In genomic region chr14:54278665-54279295, GRCh38 we compare ENCODE assay signal across 24 cellular contexts.
DNase-seq lines count a peak whose midpoint lies in the region; ATAC-seq, FAIRE-seq and TF ChIP-seq lines count a peak whose summit lies in the region.
"Had no signal": no experiment of that assay in that cellular context is flagged by ENCODE, and none has a peak within 500 bp of the region (broad histone marks: within the 10 kb centered on the region; RNA-seq: fewer than 3 reads in every experiment).

No MANE protein-coding gene starts in this region.

- WGBS in HepG2 (ENCODE audit: low lambda C conversion rate), result 55% methylated on average over 7 of the region's 7 CpGs
- 61% methylated on average over 4 of the region's 7 CpGs for WGBS in right lobe of liver (ENCODE audit: insufficient coverage, low coverage, low lambda C conversion rate, missing lambda C conversion rate)

- TF ChIP-seq CTCF in HepG2 (CRISPR knock-in tag; IDR thresholded peaks at IDR 0.05), result no peak
- no peak for TF ChIP-seq CTCF in right lobe of liver (IDR thresholded peaks at IDR 0.05)
- no peak for TF ChIP-seq CTCF in PC-3 (conservative IDR thresholded peaks at IDR 0.05; ENCODE audit: low read depth, low read length)
- TF ChIP-seq CTCF in keratinocyte (optimal IDR thresholded peaks at IDR 0.05 in 1 of 3, IDR thresholded peaks at IDR 0.05 in 1 of 3, conservative IDR thresholded peaks at IDR 0.05 in 1 of 3; ENCODE audit: extremely low read depth in 1 of 3, insufficient read depth in 2 of 3, low read length in 3 of 3), result no peak

- DNase-seq in HepG2 (ENCODE audit: low spot score), result no peak
- no peak for DNase-seq in right lobe of liver
- no peak for DNase-seq in PC-3
- no peak for DNase-seq in keratinocyte (ENCODE audit: low read depth, low spot score)
- DNase-seq in left ventricle myocardium superior, result no peak
- no peak for DNase-seq in epidermal melanocyte (ENCODE audit: insufficient read length, low spot score)
- DNase-seq: 8988T; ACHN; CD4-positive, CD25-positive, alpha-beta regulatory T cell; DMS153; Kasumi-1; NCI-H1048; NCI-H1417 treated with DMSO at 0.1 percent for 48 hours; NCI-H2227 treated with DMSO at 0.1 percent for 48 hours; NCI-H526 treated with DMSO at 0.1 percent for 48 hours; Peyer's patch; SIG-M5 had no signal

- TF ChIP-seq RAD21 in HepG2 (CRISPR knock-in tag; IDR thresholded peaks at IDR 0.05), result no peak

- H2AFZ ChIP-seq in HepG2 (ENCODE audit: low read length) (no peak overlapping the region), PC-3 (ENCODE audit: low read length) (0 out of 2 replicates have a peak overlapping the region, but pooled peaks have one; percentile 1), keratinocyte (ENCODE audit: control insufficient read depth, low read length) (no peak overlapping the region)

- TF ChIP-seq EP300 in HepG2 (IDR thresholded peaks at IDR 0.05; ENCODE audit: low read depth in 2 of 2, low read length in 2 of 2) (no peak), HepG2 (CRISPR knock-in tag; IDR thresholded peaks at IDR 0.05; ENCODE audit: borderline replicate concordance) (no peak)

- no peaks in the 10 kb centered on the region for H3K9me3 ChIP-seq in HepG2 (ENCODE audit: low read length)
- H3K9me3 ChIP-seq in right lobe of liver, result no peaks in the 10 kb centered on the region
- no peaks in the 10 kb centered on the region for H3K9me3 ChIP-seq in PC-3 (ENCODE audit: low read length)
- no peaks in the 10 kb centered on the region for H3K9me3 ChIP-seq in keratinocyte (ENCODE audit: control insufficient read depth, low read depth, low read length)
- H3K9me3 ChIP-seq: BE2C, Peyer's patch had no signal

- H3K27ac ChIP-seq in HepG2 (ENCODE audit: extremely low read length, insufficient read depth, low read length) (no peak overlapping the region), right lobe of liver (no peak overlapping the region), PC-3 (ENCODE audit: low read length) (no peak overlapping the region), keratinocyte (ENCODE audit: control insufficient read depth, insufficient read depth, low read length) (no peak overlapping the region)
- H3K27ac ChIP-seq: Peyer's patch, SK-N-MC had no signal

- H3K36me3 ChIP-seq in HepG2 (replicated peaks in 1 of 2; ENCODE audit: control insufficient read depth in 1 of 2, insufficient read depth in 2 of 2, low read length in 2 of 2) (no peaks in the 10 kb centered on the region), right lobe of liver (no peaks in the 10 kb centered on the region), PC-3 (ENCODE audit: low read depth, low read length) (no peaks in the 10 kb centered on the region), keratinocyte (ENCODE audit: control insufficient read depth in 2 of 2, extremely low read depth in 1 of 2, insufficient read depth in 2 of 2, low read length in 2 of 2) (no peaks in the 10 kb centered on the region)
- H3K36me3 ChIP-seq: BE2C, Peyer's patch had no signal

- FAIRE-seq in HepG2 (lab: Jason Lieb, UNC) (no peak), keratinocyte (lab: Jason Lieb, UNC) (peak; percentile 9)
- FAIRE-seq: GM12892, GM19239, K562 had no signal

- dilution Hi-C loops in keratinocyte (cut with MboI; ENCODE audit: extremely low pct_ligation_motif_present, low sequenced_read_pairs), result no loop called here

- H3K4me1 ChIP-seq in HepG2 (ENCODE audit: insufficient read depth, low read length) (peaks cover 20% of the 10 kb centered on the region), right lobe of liver (no peaks in the 10 kb centered on the region), PC-3 (ENCODE audit: insufficient read depth, low read length) (no peaks in the 10 kb centered on the region), keratinocyte (ENCODE audit: control insufficient read depth, extremely low read depth, insufficient read depth, low read length) (no peaks in the 10 kb centered on the region)
- H3K4me1 ChIP-seq: Peyer's patch had no signal

- in situ Hi-C loops in HepG2 (cut with HindIII; ENCODE audit: extremely low pct_ligation_motif_present, low pct_unique_long_range_greater_than_20kb), result no loop called here

- H3K27me3 ChIP-seq in HepG2 (ENCODE audit: control insufficient read depth in 1 of 2, insufficient read depth in 2 of 2, low read length in 2 of 2) (no peaks in the 10 kb centered on the region), right lobe of liver (no peaks in the 10 kb centered on the region), PC-3 (ENCODE audit: low read length) (no peaks in the 10 kb centered on the region), keratinocyte (ENCODE audit: control insufficient read depth, extremely low read depth, insufficient read depth, low read length) (no peaks in the 10 kb centered on the region)
- H3K27me3 ChIP-seq: BE2C, Peyer's patch had no signal

- CTCF ChIA-PET in HepG2 (lab: Yijun Ruan, JAX; ENCODE audit: low intra/inter-chr PET ratio, low total read pairs), result no interaction called here
- CTCF ChIA-PET in PC-3 (lab: Charles Lee), result interaction anchor here (0.8 kb wide), 1 partner anchor 50 kb away, joined by 3 read pairs; no protein-coding TSS in a partner anchor

- H3K4me3 ChIP-seq in HepG2 (replicated peaks in 1 of 3; ENCODE audit: insufficient read depth in 1 of 3, low read depth in 2 of 3, low read length in 3 of 3), result no peak overlapping the region
- no peak overlapping the region for H3K4me3 ChIP-seq in right lobe of liver
- no peak overlapping the region for H3K4me3 ChIP-seq in PC-3 (ENCODE audit: low read length)
- H3K4me3 ChIP-seq in keratinocyte (ENCODE audit: control insufficient read depth in 2 of 3, extremely low read depth in 1 of 3, insufficient read depth in 2 of 3, low read depth in 1 of 3, low read length in 3 of 3), result no peak overlapping the region
- H3K4me3 ChIP-seq: K562, Peyer's patch, SK-N-MC had no signal

- H3K9me2 ChIP-seq in PC-3 (replicated peaks; ENCODE audit: low read length), result no peaks in the 10 kb centered on the region

- H4K20me1 ChIP-seq in HepG2 (ENCODE audit: insufficient read depth, low read length), result no peaks in the 10 kb centered on the region
- H4K20me1 ChIP-seq in PC-3 (ENCODE audit: low read length), result no peaks in the 10 kb centered on the region
- H4K20me1 ChIP-seq in keratinocyte (ENCODE audit: control insufficient read depth, extremely low read depth, insufficient read depth, low read length), result no peaks in the 10 kb centered on the region

- BruUV-seq in HepG2 (replicated peaks; lab: Mats Ljungman, UMichigan) (no TSS peak), PC-3 (replicated peaks; lab: Mats Ljungman, UMichigan) (no TSS peak)

- ATAC-seq in HepG2, result no peak; the same call in 2 of the 3 replicates
- no peak for ATAC-seq in right lobe of liver
- no peak for ATAC-seq in PC-3
- no peak for ATAC-seq in left ventricle myocardium superior
- ATAC-seq in HG03108 (IDR thresholded peaks at IDR 0.05; ENCODE audit: unreplicated experiment), result no peak
- ATAC-seq: HCT116 had no signal

- TF ChIP-seq POLR2A in HepG2 (IDR thresholded peaks at IDR 0.05; ENCODE audit: insufficient read depth in 1 of 2, low read depth in 2 of 2, low read length in 2 of 2) (no peak), right lobe of liver (IDR thresholded peaks at IDR 0.05) (no peak)

- POLR2A ChIA-PET in HepG2 (lab: Yijun Ruan, JAX) (no interaction called here), PC-3 (lab: Charles Lee; ENCODE audit: unreplicated experiment) (no interaction called here)

- H3K79me2 ChIP-seq in HepG2 (ENCODE audit: insufficient read depth, low read length), result no peaks in the 10 kb centered on the region
- no peaks in the 10 kb centered on the region for H3K79me2 ChIP-seq in PC-3 (ENCODE audit: low read length)
- H3K79me2 ChIP-seq in keratinocyte (ENCODE audit: control insufficient read depth, insufficient read depth, low read length), result no peaks in the 10 kb centered on the region

- intact Hi-C loops in HepG2 (cut with micrococcal nuclease; ENCODE audit: unreplicated experiment) (no loop called here), right lobe of liver (cut with DNase I) (no loop called here), PC-3 (cut with micrococcal nuclease) (no loop called here), left ventricle myocardium superior (cut with micrococcal nuclease) (no loop called here)

- no peaks in the 10 kb centered on the region for H3F3A ChIP-seq in PC-3 (ENCODE audit: low read length, unreplicated experiment)

- H3K9me1 ChIP-seq in keratinocyte (ENCODE audit: control insufficient read depth, extremely low read depth, insufficient read depth, low read length), result no peaks in the 10 kb centered on the region

- no peak overlapping the region for H3K9ac ChIP-seq in HepG2 (ENCODE audit: insufficient read depth, low read depth, low read length)
- no peak overlapping the region for H3K9ac ChIP-seq in PC-3 (ENCODE audit: low read length)
- no peak overlapping the region for H3K9ac ChIP-seq in keratinocyte (ENCODE audit: control insufficient read depth, extremely low read depth, insufficient read depth, low read length)

- H3K4me2 ChIP-seq in HepG2 (ENCODE audit: low read depth, low read length) (0 out of 2 replicates have a peak overlapping the region, but pooled peaks have one; percentile 28), PC-3 (ENCODE audit: low read length) (no peak overlapping the region), keratinocyte (ENCODE audit: control insufficient read depth, extremely low read depth, insufficient read depth, low read depth, low read length) (no peak overlapping the region)

TF ChIP-seq in HepG2, 621 proteins besides CTCF, POLR2A, EP300 and RAD21 (continues in another document):
- TF ChIP-seq ZFP90 (CRISPR knock-in tag; IDR thresholded peaks at IDR 0.05; ENCODE audit: borderline replicate concordance) (no peak), HNF4A (CRISPR knock-in tag; IDR thresholded peaks at IDR 0.05) (peak; percentile 46; the same call in 1 of the 2 replicates), ATF7-NPFF (CRISPR knock-in tag; IDR thresholded peaks at IDR 0.05; ENCODE audit: low read depth) (no peak), ZNF644 (CRISPR knock-in tag; IDR thresholded peaks at IDR 0.05; ENCODE audit: low read depth) (0 out of 2 replicates have a peak, but pooled peaks have one; percentile 38), AHR (CRISPR knock-in tag; IDR thresholded peaks at IDR 0.05) (no peak), ZNF770 (CRISPR knock-in tag; IDR thresholded peaks at IDR 0.05) (peak; percentile 91), GATA4 (IDR thresholded peaks at IDR 0.05; ENCODE audit: borderline replicate concordance, low read depth) (no peak)
